8 cellular contexts compared by ENCODE assay signal in the genomic region with DNA sequence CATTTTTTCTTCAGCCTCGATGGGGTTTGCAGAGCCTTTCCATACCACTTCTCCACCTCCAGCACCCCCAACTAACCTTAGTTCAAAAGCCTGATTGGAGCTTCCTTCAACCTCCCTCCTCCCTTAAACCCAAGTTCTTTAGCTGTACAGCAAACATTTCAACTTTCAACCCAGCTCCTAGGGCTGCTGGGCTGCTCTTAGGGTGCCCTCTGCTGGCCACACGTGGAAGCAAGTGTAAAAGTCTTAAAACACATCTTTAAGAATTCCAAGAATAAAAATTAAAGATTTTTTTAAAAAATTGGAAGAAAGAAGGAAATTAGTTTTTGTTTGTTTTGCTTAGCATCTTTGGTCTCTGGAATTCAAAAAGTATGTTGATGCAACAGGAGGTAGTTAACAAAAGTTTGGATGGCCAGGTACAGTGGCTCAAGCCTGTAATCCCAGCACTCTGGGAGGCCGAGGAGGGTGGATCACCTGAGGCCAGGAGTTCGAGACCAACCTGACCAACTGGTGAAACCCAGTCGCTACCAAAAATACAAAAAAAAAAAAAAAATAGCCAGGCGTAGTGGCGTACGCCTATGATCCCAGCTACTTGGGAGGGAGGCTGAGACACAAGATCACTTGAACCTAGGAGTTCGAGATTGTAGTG. TPM values are rescaled to one million over a fixed set of nuclear protein-coding genes. Genes with fewer than 3 reads are reported as not detected.
DNase-seq lines count a peak whose midpoint lies in the region; ATAC-seq, FAIRE-seq and TF ChIP-seq lines count a peak whose summit lies in the region.

No MANE protein-coding gene starts in this region.

- no peaks in the 10 kb centered on the region for H3K79me2 ChIP-seq in endothelial cell of umbilical vein (ENCODE audit: control insufficient read depth, insufficient read depth, low read length)

- no peak overlapping the region for H3K4me3 ChIP-seq in endothelial cell of umbilical vein (replicated peaks in 1 of 3; ENCODE audit: insufficient read depth in 1 of 3, low read depth in 1 of 3, low read length in 3 of 3)

- no peaks in the 10 kb centered on the region for H4K20me1 ChIP-seq in endothelial cell of umbilical vein (replicated peaks; ENCODE audit: control insufficient read depth, extremely low read depth, insufficient read depth, low read length)

- TF ChIP-seq POLR2A in endothelial cell of umbilical vein (IDR thresholded peaks at IDR 0.05; ENCODE audit: low read depth, low read length) = no peak

- intact Hi-C loops in endothelial cell of umbilical vein (cut with micrococcal nuclease) = loop anchor here (1.0 to 5.0 kb wide), 3 partner anchors 85 to 250 kb away; no protein-coding TSS in a partner anchor

- CTCF ChIA-PET in activated CD8-positive, alpha-beta T cell treated with anti-CD3 and anti-CD28 coated beads, Interleukin-2, amount 10 ng/mL, durations not matched to agents 7 days and 5 days (lab: Charles Lee) = interaction anchor here (0.6 to 3.2 kb wide), 14 partner anchors 9 to 1636 kb away, joined by 3 to 24 read pairs (median 4); no protein-coding TSS in a partner anchor
- CTCF ChIA-PET in endothelial cell of umbilical vein (lab: Charles Lee) = interaction anchor here (0.6 to 4.8 kb wide), 36 partner anchors 9 to 1648 kb away, joined by 3 to 105 read pairs (median 4); no protein-coding TSS in a partner anchor

- no peak overlapping the region for H3K9ac ChIP-seq in endothelial cell of umbilical vein (replicated peaks; ENCODE audit: extremely low read depth, insufficient read depth, low read length)

- POLR2A ChIA-PET in activated CD8-positive, alpha-beta T cell treated with anti-CD3 and anti-CD28 coated beads, Interleukin-2, amount 10 ng/mL, durations not matched to agents 7 days and 5 days (lab: Charles Lee) = no interaction called here
- POLR2A ChIA-PET in endothelial cell of umbilical vein (lab: Charles Lee) = no interaction called here

- H3K36me3 ChIP-seq in endothelial cell of umbilical vein (ENCODE audit: control insufficient read depth in 2 of 2, extremely low read depth in 1 of 2, insufficient read depth in 2 of 2, low read length in 2 of 2) = no peaks in the 10 kb centered on the region

- H3K27me3 Mint-ChIP-seq in activated CD8-positive, alpha-beta T cell treated with anti-CD3 and anti-CD28 coated beads, Interleukin-2, amount 10 ng/mL, durations not matched to agents 7 days and 5 days (ENCODE audit: low read depth) = peaks cover 4% of the 10 kb centered on the region
- peaks cover 9 to 11% of the 10 kb centered on the region in 2 donors for H3K27me3 Mint-ChIP-seq in stimulated activated naive B cell treated with anti-CD40 and anti-IgM and Interleukin-4, amounts not matched to agents 10 μg/mL and 1 μg/mL and 100 μg/mL, for 72 hours

- no peak overlapping the region for H2AFZ ChIP-seq in endothelial cell of umbilical vein (ENCODE audit: low read depth, low read length)

- no peak overlapping the region for H3K4me3 Mint-ChIP-seq in activated CD8-positive, alpha-beta T cell treated with anti-CD3 and anti-CD28 coated beads, Interleukin-2, amount 10 ng/mL, durations not matched to agents 7 days and 5 days
- no peak overlapping the region for H3K4me3 Mint-ChIP-seq in stimulated activated naive B cell treated with anti-CD40 and anti-IgM and Interleukin-4, amounts not matched to agents 10 μg/mL and 1 μg/mL and 100 μg/mL, for 72 hours

- H3K27ac ChIP-seq in endothelial cell of umbilical vein (ENCODE audit: insufficient read depth, low read depth, low read length) = no peak overlapping the region

- BruUV-seq in endothelial cell of umbilical vein (replicated peaks; lab: Mats Ljungman, UMichigan) = no TSS peak

- H3K36me3 Mint-ChIP-seq in activated CD8-positive, alpha-beta T cell treated with anti-CD3 and anti-CD28 coated beads, Interleukin-2, amount 10 ng/mL, durations not matched to agents 7 days and 5 days (ENCODE audit: low read depth) = peaks cover 8% of the 10 kb centered on the region
- H3K36me3 Mint-ChIP-seq in stimulated activated naive B cell treated with anti-CD40 and anti-IgM and Interleukin-4, amounts not matched to agents 10 μg/mL and 1 μg/mL and 100 μg/mL, for 72 hours = peaks cover 2 to 9% of the 10 kb centered on the region in 2 donors

- dilution Hi-C loops in endothelial cell of umbilical vein (cut with MboI; ENCODE audit: extremely low pct_ligation_motif_present, low sequenced_read_pairs) = no loop called here

- no peaks in the 10 kb centered on the region for H3K4me1 Mint-ChIP-seq in activated CD8-positive, alpha-beta T cell treated with anti-CD3 and anti-CD28 coated beads, Interleukin-2, amount 10 ng/mL, durations not matched to agents 7 days and 5 days (ENCODE audit: low read depth)
- H3K4me1 Mint-ChIP-seq in stimulated activated naive B cell treated with anti-CD40 and anti-IgM and Interleukin-4, amounts not matched to agents 10 μg/mL and 1 μg/mL and 100 μg/mL, for 72 hours = peaks cover 0 to 2% of the 10 kb centered on the region in 2 donors

- ATAC-seq in activated CD8-positive, alpha-beta T cell treated with anti-CD3 and anti-CD28 coated beads, Interleukin-2, amount 10 ng/mL, durations not matched to agents 7 days and 5 days = peak; percentile 55
- peak; percentile 59 to 60 for ATAC-seq in stimulated activated naive B cell treated with anti-CD40 and anti-IgM and Interleukin-4, amounts not matched to agents 10 μg/mL and 1 μg/mL and 100 μg/mL, for 72 hours (replicated peaks)
- ATAC-seq in GM21423 (IDR thresholded peaks at IDR 0.05; ENCODE audit: unreplicated experiment) = no peak

- TF ChIP-seq CTCF in endothelial cell of umbilical vein (IDR thresholded peaks at IDR 0.05; ENCODE audit: extremely low read depth in 1 of 2, insufficient read depth in 1 of 2, low read depth in 1 of 2, low read length in 2 of 2) = peak; percentile 69 to 85

- peaks cover 12% of the 10 kb centered on the region for H3K9me3 Mint-ChIP-seq in activated CD8-positive, alpha-beta T cell treated with anti-CD3 and anti-CD28 coated beads, Interleukin-2, amount 10 ng/mL, durations not matched to agents 7 days and 5 days (ENCODE audit: insufficient read depth)
- H3K9me3 Mint-ChIP-seq in stimulated activated naive B cell treated with anti-CD40 and anti-IgM and Interleukin-4, amounts not matched to agents 10 μg/mL and 1 μg/mL and 100 μg/mL, for 72 hours = peaks cover 12 to 13% of the 10 kb centered on the region in 2 donors

- no peaks in the 10 kb centered on the region for H3K27me3 ChIP-seq in endothelial cell of umbilical vein (ENCODE audit: control insufficient read depth in 2 of 2, insufficient read depth in 2 of 2, low read length in 2 of 2)

- peak; percentile 81 for FAIRE-seq in endothelial cell of umbilical vein (lab: Jason Lieb, UNC)

- H3K27ac Mint-ChIP-seq in activated CD8-positive, alpha-beta T cell treated with anti-CD3 and anti-CD28 coated beads, Interleukin-2, amount 10 ng/mL, durations not matched to agents 7 days and 5 days = no peak overlapping the region
- no peak overlapping the region for H3K27ac Mint-ChIP-seq in stimulated activated naive B cell treated with anti-CD40 and anti-IgM and Interleukin-4, amounts not matched to agents 10 μg/mL and 1 μg/mL and 100 μg/mL, for 72 hours

- no peak overlapping the region for H3K4me2 ChIP-seq in endothelial cell of umbilical vein (ENCODE audit: insufficient read depth, low read length)

- H3K4me1 ChIP-seq in endothelial cell of umbilical vein (ENCODE audit: control insufficient read depth, extremely low read depth, insufficient read depth, low read length) = no peaks in the 10 kb centered on the region

- peak; percentile 56 for DNase-seq in activated gamma-delta T cell treated with Interleukin-2 at 50 U/mL for 16 hours
- DNase-seq in activated gamma-delta T cell (lab: John Stamatoyannopoulos, UW) = no peak
- peak; percentile 33 for DNase-seq in NCI-H2171 (lab: John Stamatoyannopoulos, UW)
- peak; percentile 43 for DNase-seq in activated CD8-positive, alpha-beta T cell treated with anti-CD3 and anti-CD28 coated beads, Interleukin-2, amount 10 ng/mL, durations not matched to agents 7 days and 5 days
- DNase-seq in endothelial cell of umbilical vein (ENCODE audit: low read depth, low spot score) = peak; percentile 57
- peak; percentile 54 for DNase-seq in mucosa of gallbladder (ENCODE audit: low spot score)
- no peak for DNase-seq in stimulated activated naive B cell treated with anti-CD40 and anti-IgM and Interleukin-4, amounts not matched to agents 10 μg/mL and 1 μg/mL and 100 μg/mL, for 72 hours

- no peaks in the 10 kb centered on the region for H3K9me1 ChIP-seq in endothelial cell of umbilical vein (replicated peaks; ENCODE audit: control insufficient read depth, extremely low read depth, insufficient read depth, low read length)

- H3K9me3 ChIP-seq in endothelial cell of umbilical vein (replicated peaks; ENCODE audit: control insufficient read depth, insufficient read depth, low read length) = no peaks in the 10 kb centered on the region

TF ChIP-seq in endothelial cell of umbilical vein, 7 proteins besides CTCF, POLR2A, EP300 and RAD21:
- TF ChIP-seq JUN (IDR thresholded peaks at IDR 0.05; ENCODE audit: borderline replicate concordance, insufficient read depth, insufficient read length, low read depth) (no peak), EZH2 (IDR thresholded peaks at IDR 0.05; ENCODE audit: borderline replicate concordance, low read depth, low read length, severe bottlenecking) (no peak), POLR2AphosphoS5 (IDR thresholded peaks at IDR 0.05; ENCODE audit: insufficient read depth, low read depth, low read length) (no peak), FOS (IDR thresholded peaks at IDR 0.05; ENCODE audit: borderline replicate concordance, insufficient read depth, low read length) (no peak), MYC (IDR thresholded peaks at IDR 0.05; ENCODE audit: low read depth, low read length) (no peak), GATA2 (IDR thresholded peaks at IDR 0.05; ENCODE audit: insufficient read depth, insufficient read length, low read depth, low read length) (no peak)
- TF ChIP-seq, protein P1, sequence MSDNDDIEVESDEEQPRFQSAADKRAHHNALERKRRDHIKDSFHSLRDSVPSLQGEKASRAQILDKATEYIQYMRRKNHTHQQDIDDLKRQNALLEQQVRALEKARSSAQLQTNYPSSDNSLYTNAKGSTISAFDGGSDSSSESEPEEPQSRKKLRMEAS (IDR thresholded peaks at IDR 0.05; ENCODE audit: insufficient read depth, insufficient read length) = no peak

RNA-seq across cellular contexts. Expression of gene HSD17B3, which starts 15.5 kb away (rescaled TPM):
- total RNA-seq in activated CD8-positive, alpha-beta T cell treated with anti-CD3 and anti-CD28 coated beads, Interleukin-2, amount 10 ng/mL, durations not matched to agents 7 days and 5 days = not detected
- total RNA-seq in endothelial cell of umbilical vein (0.46 TPM in 1 of 2 replicates, not detected in the other), mucosa of gallbladder (3.2 TPM)
- not detected in 2 replicates for polyA plus RNA-seq in endothelial cell of umbilical vein
- not detected in 2 replicates for polyA plus RNA-seq in endothelial cell of umbilical vein (2011; cell fraction: cytosol; rRNA removed)
- polyA plus RNA-seq in endothelial cell of umbilical vein (2011; cell fraction: nucleus; rRNA removed) = 0.36 and 0.73 TPM in 2 replicates
- polyA plus RNA-seq in endothelial cell of umbilical vein (2012) = not detected in 2 replicates
- polyA minus RNA-seq in endothelial cell of umbilical vein = not detected in 2 replicates
- not detected for polyA minus RNA-seq in endothelial cell of umbilical vein (2011; cell fraction: cytosol; rRNA and poly(A)+ RNA removed)
- 0.91 TPM in 1 of 2 replicates, not detected in the other for polyA minus RNA-seq in endothelial cell of umbilical vein (2011; cell fraction: nucleus; rRNA and poly(A)+ RNA removed)

Comparison
In these comparisons a context has a peak if more than half of its experiments do, and no peak if none do; other contexts are left out.
1. DNase-seq: peak in activated gamma-delta T cell treated with Interleukin-2 at 50 U/mL for 16 hours (single experiment), NCI-H2171 (single experiment), activated CD8-positive, alpha-beta T cell treated with anti-CD3 and anti-CD28 coated beads, Interleukin-2, amount 10 ng/mL, durations not matched to agents 7 days and 5 days (single experiment), endothelial cell of umbilical vein (single experiment) and mucosa of gallbladder (single experiment); none in activated gamma-delta T cell (single experiment) and stimulated activated naive B cell treated with anti-CD40 and anti-IgM and Interleukin-4, amounts not matched to agents 10 μg/mL and 1 μg/mL and 100 μg/mL, for 72 hours (single experiment).